1 cellular context compared by ENCODE assay signal in genomic region chr4:126647320-126647719, GRCh38.
TF ChIP-seq lines count a peak whose summit lies in the region.

No MANE protein-coding gene starts in this region.

TF ChIP-seq in K562, 482 proteins besides CTCF, POLR2A, EP300 and RAD21 (continued from another document):
- TF ChIP-seq ATF7 (IDR thresholded peaks at IDR 0.05) (peak; percentile 28; the same call in 1 of the 2 replicates), NR0B1 (IDR thresholded peaks at IDR 0.05; ENCODE audit: partially characterized antibody) (no peak), MEIS2 (IDR thresholded peaks at IDR 0.05; ENCODE audit: partially characterized antibody) (peak; percentile 45), RBM25 (IDR thresholded peaks at IDR 0.05; ENCODE audit: low read depth, low read length, severe bottlenecking) (peak; percentile 43), SPI1 (IDR thresholded peaks at IDR 0.05; ENCODE audit: borderline replicate concordance, low read depth, low read length) (peak; percentile 98), RUNX1 (IDR thresholded peaks at IDR 0.05; ENCODE audit: low read depth) (no peak), TRIM24 (IDR thresholded peaks at IDR 0.05) (peak in 1 of 2 experiments; percentile 18; a peak in 1 of 4 replicates)
